Comparison of ENCODE assay signal across 1 cellular context in the genomic region with DNA sequence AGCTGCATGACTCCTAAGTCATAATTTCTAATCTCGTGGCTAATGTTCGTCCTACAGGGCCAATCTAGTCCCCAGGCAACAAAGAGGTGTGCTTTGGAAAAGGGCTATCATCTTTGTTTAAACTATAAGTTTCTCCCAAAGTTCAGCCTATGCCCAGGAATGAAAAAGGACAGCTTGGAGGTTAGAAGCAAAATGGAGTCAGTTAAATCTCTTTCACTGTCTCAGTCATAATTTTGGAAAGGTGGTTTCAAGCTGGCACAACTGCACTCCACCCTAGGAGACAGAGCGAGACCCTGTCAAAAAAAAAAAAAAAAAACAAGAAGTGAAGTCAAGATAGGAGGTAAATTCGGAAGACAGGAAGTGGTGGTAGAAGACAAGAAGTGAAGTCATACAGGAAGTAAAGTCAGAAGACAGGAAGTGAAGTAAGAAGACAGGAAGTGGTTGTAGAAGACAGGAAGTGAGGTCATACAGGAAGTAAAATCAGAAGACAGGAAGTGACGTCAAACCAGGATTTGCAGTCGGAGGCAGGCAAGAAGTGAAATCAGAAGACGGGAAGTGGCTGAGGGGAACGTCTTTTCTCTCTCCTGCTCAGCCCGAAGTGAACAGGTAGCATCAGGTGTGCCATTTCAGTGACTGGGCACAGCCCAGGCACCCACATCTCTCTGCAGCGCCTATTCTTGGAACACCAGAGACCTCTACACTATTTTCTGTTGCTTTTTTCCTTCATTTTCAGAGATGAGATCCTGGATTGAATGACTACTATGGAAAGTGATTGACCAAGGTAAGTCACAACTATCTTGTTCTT.
TF ChIP-seq lines count a peak whose summit lies in the region.

No MANE protein-coding gene starts in this region.

TF ChIP-seq in HEK293, 187 proteins besides CTCF, POLR2A, EP300 and RAD21 (continued from another document and continues in another):
- TF ChIP-seq, protein P1, sequence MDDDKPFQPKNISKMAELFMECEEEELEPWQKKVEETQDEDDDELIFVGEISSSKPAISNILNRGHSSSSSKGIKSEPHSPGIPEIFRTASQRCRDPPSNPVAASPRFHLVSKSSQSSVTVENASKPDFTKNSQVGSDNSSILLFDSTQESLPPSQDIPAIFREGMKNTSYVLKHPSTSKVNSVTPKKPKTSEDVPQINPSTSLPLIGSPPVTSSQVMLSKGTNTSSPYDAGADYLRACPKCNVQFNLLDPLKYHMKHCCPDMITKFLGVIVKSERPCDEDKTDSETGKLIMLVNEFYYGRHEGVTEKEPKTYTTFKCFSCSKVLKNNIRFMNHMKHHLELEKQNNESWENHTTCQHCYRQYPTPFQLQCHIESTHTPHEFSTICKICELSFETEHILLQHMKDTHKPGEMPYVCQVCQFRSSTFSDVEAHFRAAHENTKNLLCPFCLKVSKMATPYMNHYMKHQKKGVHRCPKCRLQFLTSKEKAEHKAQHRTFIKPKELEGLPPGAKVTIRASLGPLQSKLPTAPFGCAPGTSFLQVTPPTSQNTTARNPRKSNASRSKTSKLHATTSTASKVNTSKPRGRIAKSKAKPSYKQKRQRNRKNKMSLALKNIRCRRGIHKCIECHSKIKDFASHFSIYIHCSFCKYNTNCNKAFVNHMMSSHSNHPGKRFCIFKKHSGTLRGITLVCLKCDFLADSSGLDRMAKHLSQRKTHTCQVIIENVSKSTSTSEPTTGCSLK (tag by site-specific recombination; IDR thresholded peaks at IDR 0.05): no peak
- TF ChIP-seq ZNF37A (tag by site-specific recombination; IDR thresholded peaks at IDR 0.05): no peak
- TF ChIP-seq ZFHX2 (tag by site-specific recombination; conservative IDR thresholded peaks at IDR 0.05): no peak
- no peak for TF ChIP-seq ZSCAN23 (tag by site-specific recombination; IDR thresholded peaks at IDR 0.05)
- TF ChIP-seq ZNF394 (tag by site-specific recombination; IDR thresholded peaks at IDR 0.05; ENCODE audit: borderline replicate concordance): no peak
- TF ChIP-seq SP7 (tag by site-specific recombination; IDR thresholded peaks at IDR 0.05): peak; percentile 26; the same call in 1 of the 2 replicates
- TF ChIP-seq, protein P2, sequence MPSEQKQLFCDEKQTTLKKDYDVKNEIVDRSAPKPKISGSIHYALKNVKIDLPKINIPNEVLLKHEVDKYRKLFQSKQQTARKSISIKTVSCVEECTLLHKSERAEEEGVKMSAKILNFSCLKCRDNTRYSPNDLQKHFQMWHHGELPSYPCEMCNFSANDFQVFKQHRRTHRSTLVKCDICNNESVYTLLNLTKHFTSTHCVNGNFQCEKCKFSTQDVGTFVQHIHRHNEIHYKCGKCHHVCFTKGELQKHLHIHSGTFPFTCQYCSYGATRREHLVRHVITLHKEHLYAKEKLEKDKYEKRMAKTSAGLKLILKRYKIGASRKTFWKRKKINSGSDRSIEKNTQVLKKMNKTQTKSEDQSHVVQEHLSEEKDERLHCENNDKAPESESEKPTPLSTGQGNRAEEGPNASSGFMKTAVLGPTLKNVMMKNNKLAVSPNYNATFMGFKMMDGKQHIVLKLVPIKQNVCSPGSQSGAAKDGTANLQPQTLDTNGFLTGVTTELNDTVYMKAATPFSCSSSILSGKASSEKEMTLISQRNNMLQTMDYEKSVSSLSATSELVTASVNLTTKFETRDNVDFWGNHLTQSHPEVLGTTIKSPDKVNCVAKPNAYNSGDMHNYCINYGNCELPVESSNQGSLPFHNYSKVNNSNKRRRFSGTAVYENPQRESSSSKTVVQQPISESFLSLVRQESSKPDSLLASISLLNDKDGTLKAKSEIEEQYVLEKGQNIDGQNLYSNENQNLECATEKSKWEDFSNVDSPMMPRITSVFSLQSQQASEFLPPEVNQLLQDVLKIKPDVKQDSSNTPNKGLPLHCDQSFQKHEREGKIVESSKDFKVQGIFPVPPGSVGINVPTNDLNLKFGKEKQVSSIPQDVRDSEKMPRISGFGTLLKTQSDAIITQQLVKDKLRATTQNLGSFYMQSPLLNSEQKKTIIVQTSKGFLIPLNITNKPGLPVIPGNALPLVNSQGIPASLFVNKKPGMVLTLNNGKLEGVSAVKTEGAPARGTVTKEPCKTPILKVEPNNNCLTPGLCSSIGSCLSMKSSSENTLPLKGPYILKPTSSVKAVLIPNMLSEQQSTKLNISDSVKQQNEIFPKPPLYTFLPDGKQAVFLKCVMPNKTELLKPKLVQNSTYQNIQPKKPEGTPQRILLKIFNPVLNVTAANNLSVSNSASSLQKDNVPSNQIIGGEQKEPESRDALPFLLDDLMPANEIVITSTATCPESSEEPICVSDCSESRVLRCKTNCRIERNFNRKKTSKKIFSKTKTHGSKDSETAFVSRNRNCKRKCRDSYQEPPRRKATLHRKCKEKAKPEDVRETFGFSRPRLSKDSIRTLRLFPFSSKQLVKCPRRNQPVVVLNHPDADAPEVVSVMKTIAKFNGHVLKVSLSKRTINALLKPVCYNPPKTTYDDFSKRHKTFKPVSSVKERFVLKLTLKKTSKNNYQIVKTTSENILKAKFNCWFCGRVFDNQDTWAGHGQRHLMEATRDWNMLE (tag by site-specific recombination; conservative IDR thresholded peaks at IDR 0.05; ENCODE audit: low read depth): peak; percentile 99
- TF ChIP-seq, protein P3, sequence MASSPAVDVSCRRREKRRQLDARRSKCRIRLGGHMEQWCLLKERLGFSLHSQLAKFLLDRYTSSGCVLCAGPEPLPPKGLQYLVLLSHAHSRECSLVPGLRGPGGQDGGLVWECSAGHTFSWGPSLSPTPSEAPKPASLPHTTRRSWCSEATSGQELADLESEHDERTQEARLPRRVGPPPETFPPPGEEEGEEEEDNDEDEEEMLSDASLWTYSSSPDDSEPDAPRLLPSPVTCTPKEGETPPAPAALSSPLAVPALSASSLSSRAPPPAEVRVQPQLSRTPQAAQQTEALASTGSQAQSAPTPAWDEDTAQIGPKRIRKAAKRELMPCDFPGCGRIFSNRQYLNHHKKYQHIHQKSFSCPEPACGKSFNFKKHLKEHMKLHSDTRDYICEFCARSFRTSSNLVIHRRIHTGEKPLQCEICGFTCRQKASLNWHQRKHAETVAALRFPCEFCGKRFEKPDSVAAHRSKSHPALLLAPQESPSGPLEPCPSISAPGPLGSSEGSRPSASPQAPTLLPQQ (tag by site-specific recombination; IDR thresholded peaks at IDR 0.05): no peak
- TF ChIP-seq HOXA7 (CRISPR knock-in tag; IDR thresholded peaks at IDR 0.05; ENCODE audit: borderline replicate concordance): no peak
- no peak for TF ChIP-seq ZNF776 (tag by site-specific recombination; IDR thresholded peaks at IDR 0.05; ENCODE audit: borderline replicate concordance)
- TF ChIP-seq, protein P4, sequence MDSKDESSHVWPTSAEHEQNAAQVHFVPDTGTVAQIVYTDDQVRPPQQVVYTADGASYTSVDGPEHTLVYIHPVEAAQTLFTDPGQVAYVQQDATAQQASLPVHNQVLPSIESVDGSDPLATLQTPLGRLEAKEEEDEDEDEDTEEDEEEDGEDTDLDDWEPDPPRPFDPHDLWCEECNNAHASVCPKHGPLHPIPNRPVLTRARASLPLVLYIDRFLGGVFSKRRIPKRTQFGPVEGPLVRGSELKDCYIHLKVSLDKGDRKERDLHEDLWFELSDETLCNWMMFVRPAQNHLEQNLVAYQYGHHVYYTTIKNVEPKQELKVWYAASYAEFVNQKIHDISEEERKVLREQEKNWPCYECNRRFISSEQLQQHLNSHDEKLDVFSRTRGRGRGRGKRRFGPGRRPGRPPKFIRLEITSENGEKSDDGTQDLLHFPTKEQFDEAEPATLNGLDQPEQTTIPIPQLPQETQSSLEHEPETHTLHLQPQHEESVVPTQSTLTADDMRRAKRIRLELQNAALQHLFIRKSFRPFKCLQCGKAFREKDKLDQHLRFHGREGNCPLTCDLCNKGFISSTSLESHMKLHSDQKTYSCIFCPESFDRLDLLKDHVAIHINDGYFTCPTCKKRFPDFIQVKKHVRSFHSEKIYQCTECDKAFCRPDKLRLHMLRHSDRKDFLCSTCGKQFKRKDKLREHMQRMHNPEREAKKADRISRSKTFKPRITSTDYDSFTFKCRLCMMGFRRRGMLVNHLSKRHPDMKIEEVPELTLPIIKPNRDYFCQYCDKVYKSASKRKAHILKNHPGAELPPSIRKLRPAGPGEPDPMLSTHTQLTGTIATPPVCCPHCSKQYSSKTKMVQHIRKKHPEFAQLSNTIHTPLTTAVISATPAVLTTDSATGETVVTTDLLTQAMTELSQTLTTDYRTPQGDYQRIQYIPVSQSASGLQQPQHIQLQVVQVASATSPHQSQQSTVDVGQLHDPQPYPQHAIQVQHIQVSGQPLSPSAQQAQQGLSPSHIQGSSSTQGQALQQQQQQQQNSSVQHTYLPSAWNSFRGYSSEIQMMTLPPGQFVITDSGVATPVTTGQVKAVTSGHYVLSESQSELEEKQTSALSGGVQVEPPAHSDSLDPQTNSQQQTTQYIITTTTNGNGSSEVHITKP (tag by site-specific recombination; IDR thresholded peaks at IDR 0.05): no peak
- TF ChIP-seq GLIS1 (tag by site-specific recombination; IDR thresholded peaks at IDR 0.05): no peak
- no peak for TF ChIP-seq YY2 (tag by site-specific recombination; IDR thresholded peaks at IDR 0.05)
- no peak for TF ChIP-seq ZXDB (tag by site-specific recombination; IDR thresholded peaks at IDR 0.05)
- TF ChIP-seq, protein P5, sequence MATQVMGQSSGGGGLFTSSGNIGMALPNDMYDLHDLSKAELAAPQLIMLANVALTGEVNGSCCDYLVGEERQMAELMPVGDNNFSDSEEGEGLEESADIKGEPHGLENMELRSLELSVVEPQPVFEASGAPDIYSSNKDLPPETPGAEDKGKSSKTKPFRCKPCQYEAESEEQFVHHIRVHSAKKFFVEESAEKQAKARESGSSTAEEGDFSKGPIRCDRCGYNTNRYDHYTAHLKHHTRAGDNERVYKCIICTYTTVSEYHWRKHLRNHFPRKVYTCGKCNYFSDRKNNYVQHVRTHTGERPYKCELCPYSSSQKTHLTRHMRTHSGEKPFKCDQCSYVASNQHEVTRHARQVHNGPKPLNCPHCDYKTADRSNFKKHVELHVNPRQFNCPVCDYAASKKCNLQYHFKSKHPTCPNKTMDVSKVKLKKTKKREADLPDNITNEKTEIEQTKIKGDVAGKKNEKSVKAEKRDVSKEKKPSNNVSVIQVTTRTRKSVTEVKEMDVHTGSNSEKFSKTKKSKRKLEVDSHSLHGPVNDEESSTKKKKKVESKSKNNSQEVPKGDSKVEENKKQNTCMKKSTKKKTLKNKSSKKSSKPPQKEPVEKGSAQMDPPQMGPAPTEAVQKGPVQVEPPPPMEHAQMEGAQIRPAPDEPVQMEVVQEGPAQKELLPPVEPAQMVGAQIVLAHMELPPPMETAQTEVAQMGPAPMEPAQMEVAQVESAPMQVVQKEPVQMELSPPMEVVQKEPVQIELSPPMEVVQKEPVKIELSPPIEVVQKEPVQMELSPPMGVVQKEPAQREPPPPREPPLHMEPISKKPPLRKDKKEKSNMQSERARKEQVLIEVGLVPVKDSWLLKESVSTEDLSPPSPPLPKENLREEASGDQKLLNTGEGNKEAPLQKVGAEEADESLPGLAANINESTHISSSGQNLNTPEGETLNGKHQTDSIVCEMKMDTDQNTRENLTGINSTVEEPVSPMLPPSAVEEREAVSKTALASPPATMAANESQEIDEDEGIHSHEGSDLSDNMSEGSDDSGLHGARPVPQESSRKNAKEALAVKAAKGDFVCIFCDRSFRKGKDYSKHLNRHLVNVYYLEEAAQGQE (tag by site-specific recombination; IDR thresholded peaks at IDR 0.05): no peak
- TF ChIP-seq, protein P6, sequence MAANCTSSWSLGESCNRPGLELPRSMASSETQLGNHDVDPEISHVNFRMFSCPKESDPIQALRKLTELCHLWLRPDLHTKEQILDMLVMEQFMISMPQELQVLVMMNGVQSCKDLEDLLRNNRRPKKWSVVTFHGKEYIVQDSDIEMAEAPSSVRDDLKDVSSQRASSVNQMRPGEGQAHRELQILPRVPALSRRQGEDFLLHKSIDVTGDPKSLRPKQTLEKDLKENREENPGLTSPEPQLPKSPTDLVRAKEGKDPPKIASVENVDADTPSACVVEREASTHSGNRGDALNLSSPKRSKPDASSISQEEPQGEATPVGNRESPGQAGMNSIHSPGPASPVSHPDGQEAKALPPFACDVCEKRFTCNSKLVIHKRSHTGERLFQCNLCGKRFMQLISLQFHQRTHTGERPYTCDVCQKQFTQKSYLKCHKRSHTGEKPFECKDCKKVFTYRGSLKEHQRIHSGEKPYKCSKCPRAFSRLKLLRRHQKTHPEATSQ (tag by site-specific recombination; IDR thresholded peaks at IDR 0.05): no peak
- TF ChIP-seq ZBTB48 (tag by site-specific recombination; IDR thresholded peaks at IDR 0.05): no peak
- peak; percentile 94 for TF ChIP-seq ZNF629 (tag by site-specific recombination; IDR thresholded peaks at IDR 0.05)
- TF ChIP-seq, protein P7, sequence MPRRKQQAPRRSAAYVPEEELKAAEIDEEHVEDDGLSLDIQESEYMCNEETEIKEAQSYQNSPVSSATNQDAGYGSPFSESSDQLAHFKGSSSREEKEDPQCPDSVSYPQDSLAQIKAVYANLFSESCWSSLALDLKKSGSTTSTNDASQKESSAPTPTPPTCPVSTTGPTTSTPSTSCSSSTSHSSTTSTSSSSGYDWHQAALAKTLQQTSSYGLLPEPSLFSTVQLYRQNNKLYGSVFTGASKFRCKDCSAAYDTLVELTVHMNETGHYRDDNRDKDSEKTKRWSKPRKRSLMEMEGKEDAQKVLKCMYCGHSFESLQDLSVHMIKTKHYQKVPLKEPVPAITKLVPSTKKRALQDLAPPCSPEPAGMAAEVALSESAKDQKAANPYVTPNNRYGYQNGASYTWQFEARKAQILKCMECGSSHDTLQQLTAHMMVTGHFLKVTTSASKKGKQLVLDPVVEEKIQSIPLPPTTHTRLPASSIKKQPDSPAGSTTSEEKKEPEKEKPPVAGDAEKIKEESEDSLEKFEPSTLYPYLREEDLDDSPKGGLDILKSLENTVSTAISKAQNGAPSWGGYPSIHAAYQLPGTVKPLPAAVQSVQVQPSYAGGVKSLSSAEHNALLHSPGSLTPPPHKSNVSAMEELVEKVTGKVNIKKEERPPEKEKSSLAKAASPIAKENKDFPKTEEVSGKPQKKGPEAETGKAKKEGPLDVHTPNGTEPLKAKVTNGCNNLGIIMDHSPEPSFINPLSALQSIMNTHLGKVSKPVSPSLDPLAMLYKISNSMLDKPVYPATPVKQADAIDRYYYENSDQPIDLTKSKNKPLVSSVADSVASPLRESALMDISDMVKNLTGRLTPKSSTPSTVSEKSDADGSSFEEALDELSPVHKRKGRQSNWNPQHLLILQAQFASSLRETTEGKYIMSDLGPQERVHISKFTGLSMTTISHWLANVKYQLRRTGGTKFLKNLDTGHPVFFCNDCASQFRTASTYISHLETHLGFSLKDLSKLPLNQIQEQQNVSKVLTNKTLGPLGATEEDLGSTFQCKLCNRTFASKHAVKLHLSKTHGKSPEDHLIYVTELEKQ (tag by site-specific recombination; IDR thresholded peaks at IDR 0.05; ENCODE audit: borderline replicate concordance): no peak
- TF ChIP-seq ZNF785 (tag by site-specific recombination; IDR thresholded peaks at IDR 0.05): 0 out of 2 replicates have a peak, but pooled peaks have one; percentile 18
- TF ChIP-seq ZNF549 (tag by site-specific recombination; IDR thresholded peaks at IDR 0.05): no peak
- no peak for TF ChIP-seq ZNF707 (tag by site-specific recombination; IDR thresholded peaks at IDR 0.05)
- TF ChIP-seq, protein P8, sequence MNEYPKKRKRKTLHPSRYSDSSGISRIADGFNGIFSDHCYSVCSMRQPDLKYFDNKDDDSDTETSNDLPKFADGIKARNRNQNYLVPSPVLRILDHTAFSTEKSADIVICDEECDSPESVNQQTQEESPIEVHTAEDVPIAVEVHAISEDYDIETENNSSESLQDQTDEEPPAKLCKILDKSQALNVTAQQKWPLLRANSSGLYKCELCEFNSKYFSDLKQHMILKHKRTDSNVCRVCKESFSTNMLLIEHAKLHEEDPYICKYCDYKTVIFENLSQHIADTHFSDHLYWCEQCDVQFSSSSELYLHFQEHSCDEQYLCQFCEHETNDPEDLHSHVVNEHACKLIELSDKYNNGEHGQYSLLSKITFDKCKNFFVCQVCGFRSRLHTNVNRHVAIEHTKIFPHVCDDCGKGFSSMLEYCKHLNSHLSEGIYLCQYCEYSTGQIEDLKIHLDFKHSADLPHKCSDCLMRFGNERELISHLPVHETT (tag by site-specific recombination; IDR thresholded peaks at IDR 0.05): no peak
